ENCODE assay signal across 8 cellular contexts in genomic region chr5:134371834-134372340, GRCh38. TPM values are rescaled to one million over a fixed set of nuclear protein-coding genes. Genes with fewer than 3 reads are reported as not detected.
DNase-seq lines count a peak whose midpoint lies in the region; ATAC-seq and TF ChIP-seq lines count a peak whose summit lies in the region.

No MANE protein-coding gene starts in this region.

- peak overlapping the region; percentile 65 for H2AFZ ChIP-seq in GM23248
- H2AFZ ChIP-seq in OCI-LY1 (ENCODE audit: low read length), result no peak overlapping the region

- DNase-seq in AG10803 (ENCODE audit: low read depth), result peak; percentile 32
- DNase-seq in GM23248, result peak; percentile 54
- DNase-seq in activated T-helper 2 cell treated with anti-CD3 and anti-CD28 coated beads, Interferon-gamma antibody, Interleukin-2, Interleukin-4, amounts not matched to agents 10 μg/mL and 5 μg/mL and 100 μg/mL, durations not matched to agents 14 hours and 24 hours and 36 hours (ENCODE audit: low spot score), result peak; percentile 39
- DNase-seq in fibroblast of pulmonary artery (ENCODE audit: low read depth), result peak; percentile 44
- DNase-seq in naive B cell, result peak; percentile 31
- DNase-seq in superior temporal gyrus (ENCODE audit: extremely low spot score), result peak; percentile 43

- H3K27me3 Mint-ChIP-seq in activated T-helper 2 cell treated with anti-CD3 and anti-CD28 coated beads, Interferon-gamma antibody, Interleukin-2, Interleukin-4, amounts not matched to agents 10 μg/mL and 5 μg/mL and 100 μg/mL, durations not matched to agents 14 hours and 24 hours and 36 hours (ENCODE audit: low read depth), result no peaks in the 10 kb centered on the region
- no peaks in the 10 kb centered on the region for H3K27me3 Mint-ChIP-seq in naive B cell

- H3K79me2 ChIP-seq in GM23248 (ENCODE audit: insufficient read depth) (peaks cover 74% of the 10 kb centered on the region), OCI-LY1 (ENCODE audit: insufficient read depth, low read length) (peaks cover 37% of the 10 kb centered on the region)

- TF ChIP-seq CTCF in AG10803 (conservative IDR thresholded peaks at IDR 0.05; ENCODE audit: low read length) (peak; percentile 14; the same call in 1 of the 2 replicates), OCI-LY1 (IDR thresholded peaks at IDR 0.05; ENCODE audit: low read length) (no peak), fibroblast of pulmonary artery (IDR thresholded peaks at IDR 0.05; ENCODE audit: low read length, missing control alignments) (no peak)

- H3F3A ChIP-seq in GM23248 (ENCODE audit: insufficient read depth), result peaks cover 18% of the 10 kb centered on the region
- H3F3A ChIP-seq in OCI-LY1 (ENCODE audit: insufficient read depth, low read length), result no peaks in the 10 kb centered on the region

- H3K9me3 ChIP-seq in GM23248 (ENCODE audit: low read depth), result no peaks in the 10 kb centered on the region
- no peaks in the 10 kb centered on the region for H3K9me3 ChIP-seq in OCI-LY1 (ENCODE audit: low read length)

- H3K4me3 ChIP-seq in AG10803 (ENCODE audit: low read length) (peak overlapping the region; percentile 97), GM23248 (peak overlapping the region; percentile 96), OCI-LY1 (ENCODE audit: low read depth, low read length, poor library complexity, severe bottlenecking) (peak overlapping the region; percentile 78), fibroblast of pulmonary artery (replicated peaks; ENCODE audit: low read depth, low read length) (peak overlapping the region; percentile 99)

- intact Hi-C loops in activated T-helper 2 cell treated with anti-CD3 and anti-CD28 coated beads, Interferon-gamma antibody, Interleukin-2, Interleukin-4, amounts not matched to agents 10 μg/mL and 5 μg/mL and 100 μg/mL, durations not matched to agents 14 hours and 24 hours and 36 hours (cut with micrococcal nuclease), result loop anchor here (1.0 to 10.0 kb wide), 10 partner anchors 39 to 533 kb away; partner anchors contain the start of genes CAMLG, CDKN2AIPNL, PCBD2 and PPP2CA

- peaks cover 7% of the 10 kb centered on the region for H3K9me3 Mint-ChIP-seq in activated T-helper 2 cell treated with anti-CD3 and anti-CD28 coated beads, Interferon-gamma antibody, Interleukin-2, Interleukin-4, amounts not matched to agents 10 μg/mL and 5 μg/mL and 100 μg/mL, durations not matched to agents 14 hours and 24 hours and 36 hours
- peaks cover 0 to 3% (median 2%) of the 10 kb centered on the region in 7 donors for H3K9me3 Mint-ChIP-seq in naive B cell

- H3K9me2 ChIP-seq in GM23248 (ENCODE audit: insufficient read depth) (no peaks in the 10 kb centered on the region), OCI-LY1 (ENCODE audit: low read depth, low read length) (no peaks in the 10 kb centered on the region)

- H3K27ac ChIP-seq in GM23248 (peak overlapping the region; percentile 98), OCI-LY1 (ENCODE audit: low read depth, low read length, poor library complexity, severe bottlenecking) (peak overlapping the region; percentile 41)

- H3K4me2 ChIP-seq in GM23248 (ENCODE audit: unreplicated experiment) (peak overlapping the region; percentile 100), OCI-LY1 (ENCODE audit: low read length) (peak overlapping the region; percentile 87)

- peaks cover 45% of the 10 kb centered on the region for H3K36me3 Mint-ChIP-seq in activated T-helper 2 cell treated with anti-CD3 and anti-CD28 coated beads, Interferon-gamma antibody, Interleukin-2, Interleukin-4, amounts not matched to agents 10 μg/mL and 5 μg/mL and 100 μg/mL, durations not matched to agents 14 hours and 24 hours and 36 hours (ENCODE audit: low read depth)
- peaks cover 5 to 9% of the 10 kb centered on the region in 2 donors for H3K36me3 Mint-ChIP-seq in naive B cell

- ATAC-seq in naive B cell (ENCODE audit: low read depth in 2 of 2) (no peak), GM19328 (IDR thresholded peaks at IDR 0.05; ENCODE audit: unreplicated experiment) (no peak)

- peaks cover 19% of the 10 kb centered on the region; the same call in 1 of the 2 replicates for H4K20me1 ChIP-seq in GM23248 (ENCODE audit: insufficient read depth)
- H4K20me1 ChIP-seq in OCI-LY1 (ENCODE audit: insufficient read depth, low read length), result 0 out of 2 replicates have a peak, but pooled peaks cover 2% of the 10 kb centered on the region

- peaks cover 39% of the 10 kb centered on the region for H3K4me1 Mint-ChIP-seq in activated T-helper 2 cell treated with anti-CD3 and anti-CD28 coated beads, Interferon-gamma antibody, Interleukin-2, Interleukin-4, amounts not matched to agents 10 μg/mL and 5 μg/mL and 100 μg/mL, durations not matched to agents 14 hours and 24 hours and 36 hours (ENCODE audit: low read depth)
- peaks cover 36 to 59% (median 49%) of the 10 kb centered on the region in 3 donors for H3K4me1 Mint-ChIP-seq in naive B cell

- peak overlapping the region; percentile 96 for H3K27ac Mint-ChIP-seq in activated T-helper 2 cell treated with anti-CD3 and anti-CD28 coated beads, Interferon-gamma antibody, Interleukin-2, Interleukin-4, amounts not matched to agents 10 μg/mL and 5 μg/mL and 100 μg/mL, durations not matched to agents 14 hours and 24 hours and 36 hours
- H3K27ac Mint-ChIP-seq in naive B cell, result peak overlapping the region; percentile 96 to 100 (median 100)

- in situ Hi-C loops in GM23248 (cut with MboI), result no loop called here

- WGBS in GM23248 (ENCODE audit: low coverage in 1 of 2, low lambda C conversion rate in 2 of 2, missing lambda C conversion rate in 2 of 2), 2 experiments, result 1 to 2% methylated on average over 29 of the region's 29 CpGs

- H3K4me1 ChIP-seq in GM23248 (ENCODE audit: insufficient read depth) (peaks cover 21% of the 10 kb centered on the region; the same call in 1 of the 2 replicates), OCI-LY1 (ENCODE audit: insufficient read depth, low read length, severe bottlenecking) (peaks cover 34% of the 10 kb centered on the region)

- H3K27me3 ChIP-seq in GM23248 (replicated peaks; ENCODE audit: insufficient read depth), result no peaks in the 10 kb centered on the region
- no peaks in the 10 kb centered on the region for H3K27me3 ChIP-seq in OCI-LY1 (ENCODE audit: insufficient read depth, low read length)

- H3K9ac ChIP-seq in GM23248 (peak overlapping the region; percentile 100), OCI-LY1 (ENCODE audit: low read length) (peak overlapping the region; percentile 88)

- peak overlapping the region; percentile 95 for H3K4me3 Mint-ChIP-seq in activated T-helper 2 cell treated with anti-CD3 and anti-CD28 coated beads, Interferon-gamma antibody, Interleukin-2, Interleukin-4, amounts not matched to agents 10 μg/mL and 5 μg/mL and 100 μg/mL, durations not matched to agents 14 hours and 24 hours and 36 hours (ENCODE audit: low read depth)
- H3K4me3 Mint-ChIP-seq in naive B cell, result peak overlapping the region; percentile 94 to 100 (median 98)

- peaks cover 6% of the 10 kb centered on the region; the same call in 1 of the 2 replicates for H3K36me3 ChIP-seq in GM23248 (ENCODE audit: low read depth)
- H3K36me3 ChIP-seq in OCI-LY1 (ENCODE audit: insufficient read depth, low read length), result peaks cover 33% of the 10 kb centered on the region

RNA-seq across cellular contexts. Expression of gene UBE2B, which starts 0.5 kb away (rescaled TPM):
- 15.7 and 21.7 TPM in 2 replicates for total RNA-seq in GM23248 (2014; rRNA removed; shearing (Covaris generic))
- polyA plus RNA-seq in GM23248 (2016; fragmentation: Nextera tagmentation; extraction: Ambion mirVana) (350 and 376 TPM in 2 replicates), naive B cell (ENCODE audit: low read depth in 6 of 6) (10 to 100 TPM; 58.2 to 96.5 (median 77.7) TPM)
- 97.2 and 97.5 TPM in 2 replicates for total RNA-seq in activated T-helper 2 cell treated with anti-CD3 and anti-CD28 coated beads, Interferon-gamma antibody, Interleukin-2, Interleukin-4, amounts not matched to agents 10 μg/mL and 5 μg/mL and 100 μg/mL, durations not matched to agents 14 hours and 24 hours and 36 hours

RNA-seq across cellular contexts. Expression of gene CDKL3, which starts 4.9 kb away (rescaled TPM):
- 0.65 TPM in 1 of 2 replicates, not detected in the other for total RNA-seq in GM23248 (2014; rRNA removed; shearing (Covaris generic))
- polyA plus RNA-seq in GM23248 (2016; fragmentation: Nextera tagmentation; extraction: Ambion mirVana) (3.9 and 4.1 TPM in 2 replicates), naive B cell (ENCODE audit: low read depth in 6 of 6) (1 to 10 TPM in 2 of 6 donors, not detected in 4; 1.8 to 9.5 TPM)
- total RNA-seq in activated T-helper 2 cell treated with anti-CD3 and anti-CD28 coated beads, Interferon-gamma antibody, Interleukin-2, Interleukin-4, amounts not matched to agents 10 μg/mL and 5 μg/mL and 100 μg/mL, durations not matched to agents 14 hours and 24 hours and 36 hours, result 1.1 and 1.3 TPM in 2 replicates

RNA-seq across cellular contexts. Expression of gene CDKN2AIPNL, which starts 39.8 kb away (rescaled TPM):
- 22.1 and 26.0 TPM in 2 replicates for total RNA-seq in GM23248 (2014; rRNA removed; shearing (Covaris generic))
- polyA plus RNA-seq in GM23248 (2016; fragmentation: Nextera tagmentation; extraction: Ambion mirVana), result 36.1 and 39.9 TPM in 2 replicates
- total RNA-seq in activated T-helper 2 cell treated with anti-CD3 and anti-CD28 coated beads, Interferon-gamma antibody, Interleukin-2, Interleukin-4, amounts not matched to agents 10 μg/mL and 5 μg/mL and 100 μg/mL, durations not matched to agents 14 hours and 24 hours and 36 hours, result 34.5 and 37.8 TPM in 2 replicates
- polyA plus RNA-seq in naive B cell (ENCODE audit: low read depth in 6 of 6), result 10 to 100 TPM; 32.4 to 55.2 (median 37.0) TPM
